In genomic region chr12:124140889-124141550, GRCh38 we compare ENCODE assay signal across 3 cellular contexts.
TF ChIP-seq lines count a peak whose summit lies in the region.

No MANE protein-coding gene starts in this region.

TF ChIP-seq in SK-N-SH treated with all-trans-retinoic acid at 6 μM for 48 hours, 23 proteins besides CTCF, POLR2A, EP300 and RAD21:
- no peak for TF ChIP-seq TSHZ2 (CRISPR knock-in tag; IDR thresholded peaks at IDR 0.05)
- peak; percentile 34; the same call in 1 of the 2 replicates for TF ChIP-seq TCF4 (CRISPR knock-in tag; IDR thresholded peaks at IDR 0.05; ENCODE audit: borderline replicate concordance)
- no peak for TF ChIP-seq POU6F1 (CRISPR knock-in tag; IDR thresholded peaks at IDR 0.05; ENCODE audit: borderline replicate concordance, low read depth)

TF ChIP-seq in SK-N-SH, 30 proteins besides CTCF, POLR2A, EP300 and RAD21 (continued from another document):
- TF ChIP-seq IRF3 (IDR thresholded peaks at IDR 0.05; ENCODE audit: low read depth, low read length) (no peak), FOSL2 (IDR thresholded peaks at IDR 0.05; ENCODE audit: borderline replicate concordance, low read depth) (no peak), ZBTB33 (IDR thresholded peaks at IDR 0.05; ENCODE audit: borderline replicate concordance, low read depth) (no peak), RFX5 (IDR thresholded peaks at IDR 0.05; ENCODE audit: low read length) (no peak), GATA2 (CRISPR knock-in tag; IDR thresholded peaks at IDR 0.05) (no peak), REST (IDR thresholded peaks at IDR 0.05; ENCODE audit: low read depth, low read length) (no peak), NFIC (IDR thresholded peaks at IDR 0.05; ENCODE audit: borderline replicate concordance) (no peak), FOXJ3 (CRISPR knock-in tag; IDR thresholded peaks at IDR 0.05) (no peak), EZH2phosphoT487 (IDR thresholded peaks at IDR 0.05; ENCODE audit: borderline replicate concordance, low read depth) (no peak), CHD2 (IDR thresholded peaks at IDR 0.05; ENCODE audit: low read length, partially characterized antibody) (no peak), MAX (IDR thresholded peaks at IDR 0.05; ENCODE audit: low read depth) (no peak), JUND (IDR thresholded peaks at IDR 0.05) (no peak), SMC3 (IDR thresholded peaks at IDR 0.05; ENCODE audit: low read depth, low read length) (no peak), MXI1 (IDR thresholded peaks at IDR 0.05; ENCODE audit: low read depth, low read length) (no peak)

TF ChIP-seq in H1, 55 proteins besides CTCF, POLR2A, EP300 and RAD21 (continued from another document):
- TF ChIP-seq BRCA1 (IDR thresholded peaks at IDR 0.05; ENCODE audit: low read depth, low read length): no peak
- 0 out of 2 replicates have a peak, but pooled peaks have one; percentile 13 for TF ChIP-seq CEBPB (IDR thresholded peaks at IDR 0.05; ENCODE audit: low read depth, low read length)
- TF ChIP-seq CBX5 (IDR thresholded peaks at IDR 0.05; ENCODE audit: low read depth, low read length): no peak
- 0 out of 2 replicates have a peak, but pooled peaks have one; percentile 27 for TF ChIP-seq E2F6 (IDR thresholded peaks at IDR 0.05)
- TF ChIP-seq TCF12 (IDR thresholded peaks at IDR 0.05; ENCODE audit: low read depth, low read length): 0 out of 2 replicates have a peak, but pooled peaks have one; percentile 75
- TF ChIP-seq ATF3 (IDR thresholded peaks at IDR 0.05; ENCODE audit: insufficient read depth, low read depth, low read length): no peak
- TF ChIP-seq POLR2AphosphoS5 (IDR thresholded peaks at IDR 0.05; ENCODE audit: low read depth, low read length): peak; percentile 40
- no peak for TF ChIP-seq SIX5 (IDR thresholded peaks at IDR 0.05; ENCODE audit: low read depth, low read length)
- no peak for TF ChIP-seq SIRT6 (IDR thresholded peaks at IDR 0.05; ENCODE audit: low read length)
- no peak for TF ChIP-seq SP4 (IDR thresholded peaks at IDR 0.05; ENCODE audit: low read length)
- peak; percentile 77; the same call in 1 of the 2 replicates for TF ChIP-seq POU5F1 (IDR thresholded peaks at IDR 0.05; ENCODE audit: low read depth, low read length)
- no peak for TF ChIP-seq GABPA (IDR thresholded peaks at IDR 0.05; ENCODE audit: borderline replicate concordance, insufficient read depth, low read length)
- TF ChIP-seq RBBP5 (IDR thresholded peaks at IDR 0.05; ENCODE audit: borderline replicate concordance, low read depth, low read length): no peak
- no peak for TF ChIP-seq MAFK (IDR thresholded peaks at IDR 0.05; ENCODE audit: low read depth, low read length)
- TF ChIP-seq CHD1 (IDR thresholded peaks at IDR 0.05; ENCODE audit: low read depth, low read length): no peak
- TF ChIP-seq ZNF274 (IDR thresholded peaks at IDR 0.05; ENCODE audit: borderline replicate concordance, extremely low read depth, low read length): no peak
- TF ChIP-seq SUZ12 (IDR thresholded peaks at IDR 0.05; ENCODE audit: low read length): no peak
- TF ChIP-seq RFX5 (IDR thresholded peaks at IDR 0.05; ENCODE audit: borderline replicate concordance, low read depth, low read length): no peak
- TF ChIP-seq CREB1 (IDR thresholded peaks at IDR 0.05): 0 out of 2 replicates have a peak, but pooled peaks have one; percentile 13
- no peak for TF ChIP-seq USF2 (IDR thresholded peaks at IDR 0.05; ENCODE audit: low read length)
- TF ChIP-seq SP1 (IDR thresholded peaks at IDR 0.05; ENCODE audit: low read depth, low read length): peak; percentile 89
- TF ChIP-seq KDM5A (IDR thresholded peaks at IDR 0.05; ENCODE audit: low read length): no peak
- TF ChIP-seq TBP (IDR thresholded peaks at IDR 0.05; ENCODE audit: low read depth, low read length): no peak
- TF ChIP-seq TAF7 (optimal IDR thresholded peaks at IDR 0.05; ENCODE audit: borderline replicate concordance, low read depth, low read length): no peak
- no peak for TF ChIP-seq MAX (IDR thresholded peaks at IDR 0.05)
- no peak for TF ChIP-seq RNF2 (IDR thresholded peaks at IDR 0.05; ENCODE audit: borderline replicate concordance, low read depth, low read length, missing control alignments, poor library complexity, severe bottlenecking)
- TF ChIP-seq NRF1 (IDR thresholded peaks at IDR 0.05; ENCODE audit: low read depth, low read length): no peak
- no peak for TF ChIP-seq PHF8 (conservative IDR thresholded peaks at IDR 0.05; ENCODE audit: low read depth, low read length)
- TF ChIP-seq SRF (IDR thresholded peaks at IDR 0.05; ENCODE audit: low read depth, low read length): no peak
- peak; percentile 51; the same call in 1 of the 2 replicates for TF ChIP-seq CHD2 (IDR thresholded peaks at IDR 0.05; ENCODE audit: low read length)
- TF ChIP-seq SP2 (IDR thresholded peaks at IDR 0.05; ENCODE audit: low read length): no peak
- no peak for TF ChIP-seq JUND (IDR thresholded peaks at IDR 0.05; ENCODE audit: low read length)
- no peak for TF ChIP-seq JUN (IDR thresholded peaks at IDR 0.05; ENCODE audit: low read depth, low read length)
- peak; percentile 65; the same call in 1 of the 2 replicates for TF ChIP-seq ATF2 (IDR thresholded peaks at IDR 0.05; ENCODE audit: low read length)
- TF ChIP-seq RXRA (IDR thresholded peaks at IDR 0.05; ENCODE audit: insufficient read depth, low read depth, low read length): no peak
- no peak for TF ChIP-seq EZH2 (IDR thresholded peaks at IDR 0.05; ENCODE audit: low read depth, low read length, severe bottlenecking)
- no peak for TF ChIP-seq KDM1A (IDR thresholded peaks at IDR 0.05; ENCODE audit: borderline replicate concordance, low read length)
- no peak for TF ChIP-seq CBX8 (IDR thresholded peaks at IDR 0.05; ENCODE audit: borderline replicate concordance, low read depth, low read length)
- TF ChIP-seq SAP30 (IDR thresholded peaks at IDR 0.05; ENCODE audit: insufficient read depth, insufficient replicate concordance, low read length): no peak
- TF ChIP-seq BCL11A (IDR thresholded peaks at IDR 0.05; ENCODE audit: low read depth in 2 of 2, low read length in 2 of 2): peak in 1 of 2 experiments; percentile 36
- peak; percentile 96 for TF ChIP-seq TEAD4 (IDR thresholded peaks at IDR 0.05; ENCODE audit: low read depth, low read length)
- peak; percentile 86 for TF ChIP-seq ASH2L (IDR thresholded peaks at IDR 0.05; ENCODE audit: low read length)
- TF ChIP-seq FOSL1 (IDR thresholded peaks at IDR 0.05; ENCODE audit: insufficient read depth, low read depth, low read length): no peak
- peak; percentile 98 for TF ChIP-seq HDAC2 (IDR thresholded peaks at IDR 0.05; ENCODE audit: borderline replicate concordance in 1 of 2, low read depth in 2 of 2, low read length in 2 of 2)
- TF ChIP-seq HDAC6 (IDR thresholded peaks at IDR 0.05; ENCODE audit: low read depth, low read length): no peak
- peak; percentile 62; the same call in 1 of the 2 replicates for TF ChIP-seq BACH1 (IDR thresholded peaks at IDR 0.05; ENCODE audit: low read length)
- peak; percentile 62 for TF ChIP-seq CHD7 (IDR thresholded peaks at IDR 0.05; ENCODE audit: insufficient replicate concordance, low read length)
- TF ChIP-seq TAF1 (IDR thresholded peaks at IDR 0.05; ENCODE audit: low read depth, low read length): peak; percentile 19; the same call in 1 of the 2 replicates
- no peak for TF ChIP-seq YY1 (IDR thresholded peaks at IDR 0.05; ENCODE audit: low read depth, low read length)
- TF ChIP-seq SIN3A (conservative IDR thresholded peaks at IDR 0.05 in 1 of 2, IDR thresholded peaks at IDR 0.05 in 1 of 2; ENCODE audit: low read depth in 1 of 2, low read length in 2 of 2): no peak
- no peak for TF ChIP-seq NANOG (IDR thresholded peaks at IDR 0.05; ENCODE audit: insufficient read depth, low read depth, low read length, poor library complexity, severe bottlenecking)
